Comparison of ENCODE assay signal across 21 cellular contexts in genomic region chr3:159378391-159378790, GRCh38.
"Had no signal": no experiment of that assay in that cellular context is flagged by ENCODE, and none has a peak within 500 bp of the region (broad histone marks: within the 10 kb centered on the region; RNA-seq: fewer than 3 reads in every experiment).

No MANE protein-coding gene starts in this region.

- DNase-seq: activated CD4-positive, alpha-beta T cell treated with anti-CD3 and anti-CD28 coated beads, Interleukin-2, amount 10 ng/mL, durations not matched to agents 24 days and 14 days; activated CD4-positive, CD25-positive, alpha-beta regulatory T cell; activated CD8-positive, alpha-beta memory T cell treated with anti-CD3 and anti-CD28 coated beads, Interleukin-2, amount 50 U/mL, for 48 hours; activated CD8-positive, alpha-beta T cell treated with anti-CD3 and anti-CD28 coated beads, Interleukin-2, amount 10 ng/mL, durations not matched to agents 7 days and 5 days; activated gamma-delta T cell treated with Interleukin-2 at 50 U/mL for 16 hours; activated T-cell treated with anti-CD3 and anti-CD28 coated beads, Interleukin-2, amount 50 U/mL, for 72 hours; amygdala; body of pancreas; central memory CD4-positive, alpha-beta T cell; colonic mucosa; left ventricle myocardium superior; mesendoderm; occipital lobe; right lobe of liver had no signal

- H3K4me3 Mint-ChIP-seq: activated CD4-positive, alpha-beta T cell treated with anti-CD3 and anti-CD28 coated beads, Interleukin-2, amount 10 ng/mL, durations not matched to agents 24 days and 14 days; activated CD8-positive, alpha-beta T cell treated with anti-CD3 and anti-CD28 coated beads, Interleukin-2, amount 10 ng/mL, durations not matched to agents 7 days and 5 days; activated naive CD8-positive, alpha-beta T cell; activated T-cell treated with anti-CD3 and anti-CD28 coated beads, Interleukin-2, amount 50 U/mL, for 72 hours; natural killer cell treated with Interleukin-12 subunit alpha and Interleukin-12 subunit beta and Interleukin-15 and Interleukin-18, amount 100 ng/mL, for 72 hours; T-helper 2 cell treated with Interferon-gamma antibody and Interleukin-4, amounts not matched to agents 5 μg/mL and 100 μg/mL, for 36 hours had no signal

- H3K4me2 ChIP-seq: hepatocyte had no signal

- H3K27me3 ChIP-seq: body of pancreas, colonic mucosa, esophagus muscularis mucosa, hepatocyte, right lobe of liver had no signal

- H3K27ac Mint-ChIP-seq: activated CD4-positive, alpha-beta T cell treated with anti-CD3 and anti-CD28 coated beads, Interleukin-2, amount 10 ng/mL, durations not matched to agents 24 days and 14 days; activated CD8-positive, alpha-beta T cell treated with anti-CD3 and anti-CD28 coated beads, Interleukin-2, amount 10 ng/mL, durations not matched to agents 7 days and 5 days; activated naive CD8-positive, alpha-beta T cell; activated T-cell treated with anti-CD3 and anti-CD28 coated beads, Interleukin-2, amount 50 U/mL, for 72 hours; natural killer cell treated with Interleukin-12 subunit alpha and Interleukin-12 subunit beta and Interleukin-15 and Interleukin-18, amount 100 ng/mL, for 72 hours; progenitor cell of endocrine pancreas; T-helper 2 cell treated with Interferon-gamma antibody and Interleukin-4, amounts not matched to agents 5 μg/mL and 100 μg/mL, for 36 hours had no signal

- H2AFZ ChIP-seq: hepatocyte had no signal

- H3K9me3 ChIP-seq: body of pancreas, colonic mucosa, esophagus muscularis mucosa, right lobe of liver, thoracic aorta had no signal

- H3K27me3 Mint-ChIP-seq: activated CD4-positive, alpha-beta T cell treated with anti-CD3 and anti-CD28 coated beads, Interleukin-2, amount 10 ng/mL, durations not matched to agents 24 days and 14 days; activated naive CD8-positive, alpha-beta T cell; natural killer cell treated with Interleukin-12 subunit alpha and Interleukin-12 subunit beta and Interleukin-15 and Interleukin-18, amount 100 ng/mL, for 72 hours had no signal

- H3K27ac ChIP-seq: body of pancreas, colonic mucosa, esophagus muscularis mucosa, hepatocyte, right lobe of liver, thoracic aorta had no signal

- H3K9me3 Mint-ChIP-seq: activated CD4-positive, alpha-beta T cell treated with anti-CD3 and anti-CD28 coated beads, Interleukin-2, amount 10 ng/mL, durations not matched to agents 24 days and 14 days; natural killer cell treated with Interleukin-12 subunit alpha and Interleukin-12 subunit beta and Interleukin-15 and Interleukin-18, amount 100 ng/mL, for 72 hours; T-helper 2 cell treated with Interferon-gamma antibody and Interleukin-4, amounts not matched to agents 5 μg/mL and 100 μg/mL, for 36 hours had no signal

- H3K4me1 ChIP-seq: body of pancreas, colonic mucosa, esophagus muscularis mucosa, right lobe of liver had no signal

- H3K4me1 Mint-ChIP-seq: activated CD4-positive, alpha-beta T cell treated with anti-CD3 and anti-CD28 coated beads, Interleukin-2, amount 10 ng/mL, durations not matched to agents 24 days and 14 days had no signal

- H3K4me3 ChIP-seq: body of pancreas, colonic mucosa, esophagus muscularis mucosa, hepatocyte, right lobe of liver, thoracic aorta had no signal

- ATAC-seq: activated CD8-positive, alpha-beta T cell treated with anti-CD3 and anti-CD28 coated beads, Interleukin-2, amount 10 ng/mL, durations not matched to agents 7 days and 5 days; activated T-cell treated with anti-CD3 and anti-CD28 coated beads, Interleukin-2, amount 50 U/mL, for 72 hours; body of pancreas; left ventricle myocardium superior; natural killer cell treated with Interleukin-12 subunit alpha and Interleukin-12 subunit beta and Interleukin-15 and Interleukin-18, amount 100 ng/mL, for 72 hours; right lobe of liver had no signal

- H3K79me2 ChIP-seq: hepatocyte had no signal

- H3K36me3 ChIP-seq: colonic mucosa, esophagus muscularis mucosa, right lobe of liver, thoracic aorta had no signal

- H3K36me3 Mint-ChIP-seq: activated naive CD8-positive, alpha-beta T cell; natural killer cell treated with Interleukin-12 subunit alpha and Interleukin-12 subunit beta and Interleukin-15 and Interleukin-18, amount 100 ng/mL, for 72 hours had no signal
